Comparison of ENCODE assay signal across 16 cellular contexts in genomic region chr2:27855476-27855875, GRCh38. TPM values are rescaled to one million over a fixed set of nuclear protein-coding genes. Genes with fewer than 3 reads are reported as not detected.
DNase-seq lines count a peak whose midpoint lies in the region; ATAC-seq and TF ChIP-seq lines count a peak whose summit lies in the region.
"Had no signal": no experiment of that assay in that cellular context is flagged by ENCODE, and none has a peak within 500 bp of the region (broad histone marks: within the 10 kb centered on the region; RNA-seq: fewer than 3 reads in every experiment).

No MANE protein-coding gene starts in this region.

- H3K4me1 Mint-ChIP-seq in MCF 10A (ENCODE audit: insufficient read depth, unreplicated experiment), result peaks cover 16% of the 10 kb centered on the region
- peaks cover 0 to 17% (median 0%) of the 10 kb centered on the region in 7 donors for H3K4me1 Mint-ChIP-seq in naive thymus-derived CD4-positive, alpha-beta T cell
- H3K4me1 Mint-ChIP-seq: nephron progenitor cell had no signal

- peak overlapping the region; percentile 57 for H3K27ac Mint-ChIP-seq in MCF 10A (ENCODE audit: low read depth, unreplicated experiment)
- H3K27ac Mint-ChIP-seq in naive thymus-derived CD4-positive, alpha-beta T cell, result no peak overlapping the region
- H3K27ac Mint-ChIP-seq: nephron progenitor cell had no signal

- H3K9me3 ChIP-seq in breast epithelium (no peaks in the 10 kb centered on the region), SK-N-MC (ENCODE audit: low read depth, low read length) (peaks cover 8% of the 10 kb centered on the region; the same call in 1 of the 2 replicates)
- H3K9me3 ChIP-seq in naive thymus-derived CD4-positive, alpha-beta T cell (ENCODE audit: control insufficient read depth in 2 of 3, low read length in 3 of 3), result no peaks in the 10 kb centered on the region
- H3K9me3 ChIP-seq: uterus had no signal

- no peak for ATAC-seq in naive thymus-derived CD4-positive, alpha-beta T cell
- no peak for ATAC-seq in GM21825 (IDR thresholded peaks at IDR 0.05; ENCODE audit: unreplicated experiment)

- no peak for TF ChIP-seq CTCF in MCF 10A (IDR thresholded peaks at IDR 0.05; ENCODE audit: unreplicated experiment)
- no peak for TF ChIP-seq CTCF in breast epithelium (IDR thresholded peaks at IDR 0.05)

- no TSS peak for BruUV-seq in MCF 10A (replicated peaks; lab: Mats Ljungman, UMichigan)

- H3K27me3 ChIP-seq in breast epithelium, result no peaks in the 10 kb centered on the region
- no peaks in the 10 kb centered on the region for H3K27me3 ChIP-seq in naive thymus-derived CD4-positive, alpha-beta T cell (ENCODE audit: control insufficient read depth in 2 of 2, insufficient read depth in 2 of 2, low read length in 2 of 2)
- H3K27me3 ChIP-seq: spleen, uterus had no signal

- H3K4me3 Mint-ChIP-seq in MCF 10A (ENCODE audit: unreplicated experiment), result no peak overlapping the region
- H3K4me3 Mint-ChIP-seq in naive thymus-derived CD4-positive, alpha-beta T cell, result no peak overlapping the region
- H3K4me3 Mint-ChIP-seq: nephron progenitor cell had no signal

- H3K36me3 Mint-ChIP-seq in MCF 10A (ENCODE audit: insufficient read depth, unreplicated experiment), result no peaks in the 10 kb centered on the region
- peaks cover 0 to 32% (median 13%) of the 10 kb centered on the region in 5 donors for H3K36me3 Mint-ChIP-seq in naive thymus-derived CD4-positive, alpha-beta T cell

- no peaks in the 10 kb centered on the region for H3K36me3 ChIP-seq in breast epithelium
- H3K36me3 ChIP-seq in SK-N-MC (ENCODE audit: insufficient read depth, low read length), result no peaks in the 10 kb centered on the region
- H3K36me3 ChIP-seq in naive thymus-derived CD4-positive, alpha-beta T cell (ENCODE audit: control insufficient read depth in 2 of 3, insufficient read depth in 3 of 3, low read length in 3 of 3), result no peaks in the 10 kb centered on the region
- H3K36me3 ChIP-seq: spleen, uterus had no signal

- CTCF ChIA-PET in MCF 10A (lab: Yijun Ruan, JAX), result interaction anchor here (0.7 to 1.7 kb wide), 2 partner anchors 11 to 141 kb away, joined by 3 to 7 read pairs; no protein-coding TSS in a partner anchor
- CTCF ChIA-PET in naive thymus-derived CD4-positive, alpha-beta T cell (lab: Charles Lee), result no interaction called here

- no peaks in the 10 kb centered on the region for H3K9me3 Mint-ChIP-seq in MCF 10A (ENCODE audit: unreplicated experiment)
- H3K9me3 Mint-ChIP-seq in naive thymus-derived CD4-positive, alpha-beta T cell, result peaks cover 0 to 15% (median 5%) of the 10 kb centered on the region in 11 donors

- no peak for TF ChIP-seq POLR2A in breast epithelium (IDR thresholded peaks at IDR 0.05)

- H3K4me3 ChIP-seq in breast epithelium (no peak overlapping the region), SK-N-MC (0 out of 2 replicates have a peak overlapping the region, but pooled peaks have one; percentile 6)
- no peak overlapping the region for H3K4me3 ChIP-seq in naive thymus-derived CD4-positive, alpha-beta T cell (ENCODE audit: low read length)
- H3K4me3 ChIP-seq: spleen, uterus had no signal

- DNase-seq in MCF 10A (ENCODE audit: unreplicated experiment) (peak; percentile 30), breast epithelium (ENCODE audit: low spot score in 2 of 2) (no peak), SK-N-MC (ENCODE audit: low read depth, low spot score) (no peak), fibroblast of peridontal ligament (ENCODE audit: extremely low read depth) (peak; percentile 74), stromal cell of bone marrow (ENCODE audit: low read depth) (peak; percentile 55), HuH-7 (ENCODE audit: low spot score) (no peak)
- DNase-seq in naive thymus-derived CD4-positive, alpha-beta T cell, result no peak
- DNase-seq: activated CD8-positive, alpha-beta memory T cell treated with anti-CD3 and anti-CD28 coated beads for 24 hours; amygdala; NCI-H187; nephron progenitor cell; NK-92 treated with Interleukin-12 subunit alpha and Interleukin-12 subunit beta, amount 100 ng/mL, for 24 hours; spleen; uterus had no signal

- POLR2A ChIA-PET in MCF 10A (lab: Yijun Ruan, JAX), result interaction anchor here (0.9 to 2.6 kb wide), 9 partner anchors 8 to 149 kb away, joined by 3 to 10 read pairs (median 4); partner anchors contain the start of genes BABAM2 and RBKS
- POLR2A ChIA-PET in naive thymus-derived CD4-positive, alpha-beta T cell (lab: Charles Lee), result no interaction called here

- intact Hi-C loops in MCF 10A (cut with micrococcal nuclease) (loop anchor here (1.0 kb wide), 1 partner anchor 29 kb away; no protein-coding TSS in a partner anchor), breast epithelium (cut with DNase I; ENCODE audit: low total_unique reads) (no loop called here)
- intact Hi-C loops in naive thymus-derived CD4-positive, alpha-beta T cell (cut with micrococcal nuclease), result no loop called here

- no peaks in the 10 kb centered on the region for H3K4me1 ChIP-seq in breast epithelium
- H3K4me1 ChIP-seq in naive thymus-derived CD4-positive, alpha-beta T cell (ENCODE audit: control insufficient read depth in 2 of 2, insufficient read depth in 2 of 2, low read length in 2 of 2), result no peaks in the 10 kb centered on the region
- H3K4me1 ChIP-seq: uterus had no signal

- H3K27me3 Mint-ChIP-seq in MCF 10A (ENCODE audit: insufficient read depth, unreplicated experiment), result no peaks in the 10 kb centered on the region
- H3K27me3 Mint-ChIP-seq in naive thymus-derived CD4-positive, alpha-beta T cell, result no peaks in the 10 kb centered on the region

- no peak overlapping the region for H3K27ac ChIP-seq in breast epithelium
- peak overlapping the region; percentile 70 for H3K27ac ChIP-seq in SK-N-MC
- H3K27ac ChIP-seq in naive thymus-derived CD4-positive, alpha-beta T cell (ENCODE audit: low read depth, low read length), result no peak overlapping the region
- H3K27ac ChIP-seq: C4-2B, spleen, uterus had no signal

- no peak overlapping the region for H3K9ac ChIP-seq in SK-N-MC (ENCODE audit: insufficient read length)

RNA-seq across cellular contexts. Expression of gene RBKS, which starts 34.7 kb away (rescaled TPM):
- total RNA-seq in MCF 10A (2022) (9.2 and 9.9 TPM in 2 replicates), breast epithelium (1 to 10 TPM; 1.1 to 5.1 (median 2.9) TPM)
- total RNA-seq in naive thymus-derived CD4-positive, alpha-beta T cell, result 10 to 100 TPM in 1 of 5 experiments, 1 to 10 TPM in 4; 1.5 to 10.8 (median 2.0) TPM
- 1 to 10 TPM; 3.2 to 5.5 TPM for polyA plus RNA-seq in naive thymus-derived CD4-positive, alpha-beta T cell

RNA-seq across cellular contexts. Expression of gene BABAM2, which starts 35.1 kb away (rescaled TPM):
- total RNA-seq in MCF 10A (2022), result 45.1 and 57.6 TPM in 2 replicates
- total RNA-seq in breast epithelium, result 10 to 100 TPM; 34.7 to 46.2 (median 37.4) TPM
- 10 to 100 TPM; 34.2 to 55.8 (median 40.3) TPM for total RNA-seq in naive thymus-derived CD4-positive, alpha-beta T cell
- polyA plus RNA-seq in naive thymus-derived CD4-positive, alpha-beta T cell, result 10 to 100 TPM; 44.2 to 58.2 TPM

Comparison
In these comparisons a context has a peak if more than half of its experiments do, and no peak if none do; other contexts are left out.
1. DNase-seq: peak in MCF 10A (single experiment), fibroblast of peridontal ligament (single experiment) and stromal cell of bone marrow (single experiment); none in breast epithelium (0 of 2), SK-N-MC (single experiment), naive thymus-derived CD4-positive, alpha-beta T cell (0 of 9) and HuH-7 (single experiment).